In the genomic region with DNA sequence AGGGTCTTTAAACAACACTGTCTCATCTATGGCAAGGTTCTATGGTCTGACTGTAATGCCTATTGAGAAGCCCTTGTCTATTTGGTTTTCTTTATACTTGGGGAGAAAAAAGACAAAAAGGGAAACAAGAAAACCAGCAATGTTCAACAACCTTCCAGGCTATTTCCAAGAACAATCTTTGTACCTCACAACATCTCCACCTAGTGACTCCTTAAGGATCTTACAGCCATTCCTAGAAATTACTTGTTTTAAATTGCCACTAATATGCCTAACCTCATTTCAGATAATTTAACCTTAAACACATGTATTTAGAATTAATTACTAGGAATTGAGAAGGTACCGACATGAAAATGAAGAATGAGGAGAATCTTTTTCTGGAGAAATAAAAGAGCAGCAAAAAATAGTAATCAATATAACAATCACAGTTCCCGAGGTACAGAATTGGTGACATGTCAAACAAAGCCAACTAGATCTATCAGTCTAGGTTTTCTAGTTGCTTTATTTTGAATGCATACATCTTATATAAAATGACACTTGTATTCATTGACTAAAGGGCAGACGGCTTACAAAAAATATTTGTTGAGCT, we compare ENCODE assay signal across 8 cellular contexts. TPM values are rescaled to one million over a fixed set of nuclear protein-coding genes. Genes with fewer than 3 reads are reported as not detected.
DNase-seq lines count a peak whose midpoint lies in the region; ATAC-seq and TF ChIP-seq lines count a peak whose summit lies in the region.

No MANE protein-coding gene starts in this region.

- no peaks in the 10 kb centered on the region for H3K27me3 Mint-ChIP-seq in MCF 10A (ENCODE audit: insufficient read depth, unreplicated experiment)
- peaks cover 8% of the 10 kb centered on the region for H3K27me3 Mint-ChIP-seq in activated naive CD8-positive, alpha-beta T cell treated with anti-CD3 and anti-CD28 coated beads, Interleukin-2, amount 50 U/mL, for 24 hours

- H2AK5ac ChIP-seq in IMR-90 (ENCODE audit: low read depth, low read length): no peak overlapping the region

- peak; percentile 61 for ATAC-seq in IMR-90 (ENCODE audit: low read depth)
- ATAC-seq in activated naive CD8-positive, alpha-beta T cell treated with anti-CD3 and anti-CD28 coated beads, Interleukin-2, amount 50 U/mL, for 24 hours: no peak

- no peak overlapping the region for H2AFZ ChIP-seq in IMR-90 (replicated peaks; ENCODE audit: low read length, poor library complexity)

- no peaks in the 10 kb centered on the region for H3K4me1 Mint-ChIP-seq in MCF 10A (ENCODE audit: insufficient read depth, unreplicated experiment)
- no peaks in the 10 kb centered on the region for H3K4me1 Mint-ChIP-seq in activated naive CD8-positive, alpha-beta T cell treated with anti-CD3 and anti-CD28 coated beads, Interleukin-2, amount 50 U/mL, for 24 hours

- POLR2A ChIA-PET in BJ (lab: Charles Lee): no interaction called here
- POLR2A ChIA-PET in IMR-90 (lab: Charles Lee; ENCODE audit: unreplicated experiment): no interaction called here
- POLR2A ChIA-PET in MCF 10A (lab: Yijun Ruan, JAX): interaction anchor here (0.7 to 1.4 kb wide), 2 partner anchors 92 to 139 kb away, joined by 5 to 8 read pairs; no protein-coding TSS in a partner anchor

- H4K8ac ChIP-seq in IMR-90 (ENCODE audit: low read depth in 2 of 2, low read length in 2 of 2): no peak overlapping the region

- no peaks in the 10 kb centered on the region for H3K79me1 ChIP-seq in IMR-90 (ENCODE audit: low read depth in 1 of 2, low read length in 2 of 2)

- H4K5ac ChIP-seq in IMR-90 (ENCODE audit: low read depth, low read length): no peak overlapping the region

- H3K4me3 ChIP-seq in BJ (ENCODE audit: low read depth, low read length): no peak overlapping the region
- no peak overlapping the region for H3K4me3 ChIP-seq in IMR-90 (ENCODE audit: insufficient read depth, low read depth, low read length)
- H3K4me3 ChIP-seq in liver (ENCODE audit: low read depth in 1 of 3, low read length in 3 of 3): no peak overlapping the region
- H3K4me3 ChIP-seq in spleen: no peak overlapping the region

- no peaks in the 10 kb centered on the region for H4K20me1 ChIP-seq in IMR-90 (ENCODE audit: insufficient read depth, low read length)

- no peak overlapping the region for H3K4me3 Mint-ChIP-seq in MCF 10A (ENCODE audit: unreplicated experiment)
- H3K4me3 Mint-ChIP-seq in activated naive CD8-positive, alpha-beta T cell treated with anti-CD3 and anti-CD28 coated beads, Interleukin-2, amount 50 U/mL, for 24 hours: no peak overlapping the region

- TF ChIP-seq CTCF in BJ (IDR thresholded peaks at IDR 0.05; ENCODE audit: insufficient read depth, low read depth, low read length): peak; percentile 66
- peak; percentile 56 for TF ChIP-seq CTCF in IMR-90 (conservative IDR thresholded peaks at IDR 0.05; ENCODE audit: low read depth, low read length)
- peak; percentile 67 for TF ChIP-seq CTCF in MCF 10A (IDR thresholded peaks at IDR 0.05; ENCODE audit: unreplicated experiment)
- peak; percentile 69 for TF ChIP-seq CTCF in liver (IDR thresholded peaks at IDR 0.05; ENCODE audit: low read depth, low read length, missing input control)
- TF ChIP-seq CTCF in spleen (IDR thresholded peaks at IDR 0.05 in 8 of 11, conservative IDR thresholded peaks at IDR 0.05 in 3 of 11): peak in 5 of 11 experiments; percentile 12 to 34 (median 19)

- H3K23ac ChIP-seq in IMR-90 (ENCODE audit: low read depth, low read length): no peak overlapping the region

- DNase-seq in BJ (ENCODE audit: low read depth) (no peak), IMR-90 (peak; percentile 39), MCF 10A (ENCODE audit: unreplicated experiment) (peak; percentile 57), NK-92 (lab: John Stamatoyannopoulos, UW; ENCODE audit: unreplicated experiment) (no peak), spleen (no peak)
- DNase-seq in activated naive CD8-positive, alpha-beta T cell treated with anti-CD3 and anti-CD28 coated beads, Interleukin-2, amount 50 U/mL, for 24 hours: no peak
- no peak for DNase-seq in activated effector memory CD4-positive, alpha-beta T cell treated with Interleukin-2 at 50 U/mL for 16 hours

- H3K27me3 ChIP-seq in BJ (ENCODE audit: control insufficient read depth, insufficient read depth, low read length) (no peaks in the 10 kb centered on the region), IMR-90 (ENCODE audit: control insufficient read depth, insufficient read depth, low read length) (no peaks in the 10 kb centered on the region), liver (ENCODE audit: control insufficient read depth in 4 of 4, insufficient read depth in 4 of 4, low read length in 3 of 4) (peaks cover 0 to 8% (median 0%) of the 10 kb centered on the region in 4 donors), spleen (replicated peaks in 1 of 7) (peaks cover 0 to 15% (median 0%) of the 10 kb centered on the region in 7 donors)

- WGBS in IMR-90 (ENCODE audit: extremely low coverage in 2 of 2, insufficient read length in 1 of 2), 2 experiments: no CpG with 5 or more reads among the region's 3 CpGs
- WGBS in liver: 28% methylated on average over 3 of the region's 3 CpGs
- 47 to 63% (median 51%) methylated on average over 3 of the region's 3 CpGs for WGBS in spleen, 5 donors

- H3K4me1 ChIP-seq in IMR-90 (ENCODE audit: control insufficient read depth, insufficient read depth, low read length) (no peaks in the 10 kb centered on the region), liver (ENCODE audit: control insufficient read depth in 4 of 4, insufficient read depth in 4 of 4, low read length in 3 of 4) (no peaks in the 10 kb centered on the region), spleen (no peaks in the 10 kb centered on the region)

- H3K18ac ChIP-seq in IMR-90 (ENCODE audit: low read depth, low read length): no peak overlapping the region

- no TSS peak for BruUV-seq in IMR-90 (replicated peaks; lab: Mats Ljungman, UMichigan)
- no TSS peak for BruUV-seq in MCF 10A (replicated peaks; lab: Mats Ljungman, UMichigan)

- CTCF ChIA-PET in BJ (lab: Yijun Ruan, JAX): interaction anchor here (1.2 to 3.7 kb wide), 5 partner anchors 21 to 228 kb away, joined by 3 to 12 read pairs (median 5); no protein-coding TSS in a partner anchor
- CTCF ChIA-PET in IMR-90 (lab: Yijun Ruan, JAX): interaction anchor here (1.1 kb wide), 1 partner anchor 28 kb away, joined by 4 read pairs; no protein-coding TSS in a partner anchor
- CTCF ChIA-PET in MCF 10A (lab: Yijun Ruan, JAX): interaction anchor here (0.6 to 5.5 kb wide), 23 partner anchors 12 to 544 kb away, joined by 3 to 117 read pairs (median 3); a partner anchor contains a TSS

- H3K9ac ChIP-seq in IMR-90 (ENCODE audit: low read depth, low read length): no peak overlapping the region
- H3K9ac ChIP-seq in liver (ENCODE audit: low read depth in 1 of 2, low read length in 2 of 2): no peak overlapping the region

- no peak overlapping the region for H2BK15ac ChIP-seq in IMR-90 (ENCODE audit: low read depth, low read length)

- H3K36me3 ChIP-seq in BJ (ENCODE audit: control insufficient read depth, insufficient read depth, low read length) (no peaks in the 10 kb centered on the region), IMR-90 (ENCODE audit: control insufficient read depth, insufficient read depth, low read length) (no peaks in the 10 kb centered on the region), liver (ENCODE audit: control insufficient read depth in 4 of 4, insufficient read depth in 3 of 4, low read depth in 1 of 4, low read length in 3 of 4) (no peaks in the 10 kb centered on the region), spleen (no peaks in the 10 kb centered on the region)

- no peak overlapping the region for H4K91ac ChIP-seq in IMR-90 (ENCODE audit: insufficient read depth, low read depth, low read length)

- H3K14ac ChIP-seq in IMR-90 (replicated peaks; ENCODE audit: low read depth, low read length): no peak overlapping the region

- H3K56ac ChIP-seq in IMR-90 (ENCODE audit: extremely low read depth, insufficient read depth, low read length): no peak overlapping the region

- no peaks in the 10 kb centered on the region for H3K9me1 ChIP-seq in IMR-90 (ENCODE audit: insufficient read depth, low read length)

- H3K9me3 ChIP-seq in IMR-90 (ENCODE audit: control insufficient read depth, insufficient read depth, low read length) (no peaks in the 10 kb centered on the region), liver (ENCODE audit: control insufficient read depth in 4 of 4, low read length in 3 of 4) (no peaks in the 10 kb centered on the region), spleen (peaks cover 0 to 3% (median 0%) of the 10 kb centered on the region in 8 donors)

- intact Hi-C loops in IMR-90 (cut with micrococcal nuclease) (loop anchor here (1.0 to 5.0 kb wide), 3 partner anchors 142 to 227 kb away; no protein-coding TSS in a partner anchor), MCF 10A (cut with micrococcal nuclease) (loop anchor here (1.0 to 2.0 kb wide), 5 partner anchors 92 to 227 kb away; no protein-coding TSS in a partner anchor), spleen (cut with DNase I; ENCODE audit: low total_unique reads) (loop anchor here (5.0 kb wide), 1 partner anchor 227 kb away; a partner anchor contains a TSS)

- no peak overlapping the region for H3K27ac Mint-ChIP-seq in MCF 10A (ENCODE audit: low read depth, unreplicated experiment)
- H3K27ac Mint-ChIP-seq in activated naive CD8-positive, alpha-beta T cell treated with anti-CD3 and anti-CD28 coated beads, Interleukin-2, amount 50 U/mL, for 24 hours: no peak overlapping the region

- no peak overlapping the region for H2BK5ac ChIP-seq in IMR-90 (ENCODE audit: low read depth, low read length, poor library complexity, severe bottlenecking)

- in situ Hi-C loops in IMR-90 (cut with MboI; ENCODE audit: low sequenced_read_pairs): loop anchor here (10.0 kb wide), 1 partner anchor 225 kb away; a partner anchor contains a TSS

- no peak overlapping the region for H2BK120ac ChIP-seq in IMR-90 (ENCODE audit: low read depth, low read length)

- H3K27ac ChIP-seq in IMR-90 (ENCODE audit: insufficient read depth, low read length) (no peak overlapping the region), liver (ENCODE audit: low read depth in 1 of 2, low read length in 2 of 2) (no peak overlapping the region), spleen (no peak overlapping the region)

- H3K9me3 Mint-ChIP-seq in MCF 10A (ENCODE audit: unreplicated experiment): peaks cover 8% of the 10 kb centered on the region
- H3K9me3 Mint-ChIP-seq in activated naive CD8-positive, alpha-beta T cell treated with anti-CD3 and anti-CD28 coated beads, Interleukin-2, amount 50 U/mL, for 24 hours: no peaks in the 10 kb centered on the region

- dilution Hi-C loops in IMR-90 (cut with HindIII; ENCODE audit: low sequenced_read_pairs, unreplicated experiment): no loop called here

- TF ChIP-seq POLR2A in IMR-90 (IDR thresholded peaks at IDR 0.05; ENCODE audit: low read depth, low read length) (no peak), spleen (IDR thresholded peaks at IDR 0.05) (no peak)

- TF ChIP-seq RAD21 in IMR-90 (IDR thresholded peaks at IDR 0.05; ENCODE audit: low read length) (peak; percentile 44; the same call in 1 of the 2 replicates), liver (IDR thresholded peaks at IDR 0.05) (peak; percentile 88 to 89)

- H3K4ac ChIP-seq in IMR-90 (ENCODE audit: low read depth, low read length): no peak overlapping the region

- H3K4me2 ChIP-seq in IMR-90 (ENCODE audit: low read depth, low read length): no peak overlapping the region

- H2BK20ac ChIP-seq in IMR-90 (ENCODE audit: low read depth, low read length): no peak overlapping the region

- no peaks in the 10 kb centered on the region for H3K36me3 Mint-ChIP-seq in MCF 10A (ENCODE audit: insufficient read depth, unreplicated experiment)
- no peaks in the 10 kb centered on the region for H3K36me3 Mint-ChIP-seq in activated naive CD8-positive, alpha-beta T cell treated with anti-CD3 and anti-CD28 coated beads, Interleukin-2, amount 50 U/mL, for 24 hours (ENCODE audit: low read depth)

- H2AK9ac ChIP-seq in IMR-90 (replicated peaks; ENCODE audit: low read depth, low read length, poor library complexity): no peak overlapping the region

RNA-seq across cellular contexts. Expression of a gene that starts 1.6 kb away (rescaled TPM):
- polyA plus RNA-seq in BJ (2011; rRNA removed) (0.01 TPM in 1 of 2 replicates, not detected in the other), IMR-90 (2012; rRNA removed) (not detected in 2 replicates), liver (under 1 TPM; 0.03 to 0.24 TPM), spleen (under 1 TPM in 1 of 3 donors, not detected in 2; 0.04 TPM)
- polyA minus RNA-seq in BJ (2011; rRNA and poly(A)+ RNA removed): not detected in 2 replicates
- total RNA-seq in IMR-90 (2012; rRNA removed) (not detected in 2 replicates), MCF 10A (2022) (0.21 and 0.29 TPM in 2 replicates), liver (under 1 TPM in 1 of 2 donors, not detected in 1; 0.08 TPM), spleen (not detected)
- not detected in 2 replicates for polyA plus RNA-seq in IMR-90 (2012; cell fraction: cytosol; rRNA removed)
- polyA plus RNA-seq in IMR-90 (2012; cell fraction: nucleus; rRNA removed; ENCODE audit: low replicate concordance): not detected in 2 replicates

RNA-seq across cellular contexts. Expression of a gene that starts 35.7 kb away (rescaled TPM):
- polyA plus RNA-seq in BJ (2011; rRNA removed) (not detected in 2 replicates), IMR-90 (2012; rRNA removed) (0.03 TPM in 1 of 2 replicates, not detected in the other), liver (1 to 10 TPM; 1.0 to 6.3 TPM), spleen (under 1 TPM in 2 of 3 donors, not detected in 1; 0.02 to 0.03 TPM)
- not detected in 2 replicates for polyA minus RNA-seq in BJ (2011; rRNA and poly(A)+ RNA removed)
- total RNA-seq in IMR-90 (2012; rRNA removed) (under 0.01 TPM in 2 replicates), MCF 10A (2022) (3.5 and 5.8 TPM in 2 replicates), liver (1 to 10 TPM; 2.6 to 4.4 TPM), spleen (not detected)
- polyA plus RNA-seq in IMR-90 (2012; cell fraction: cytosol; rRNA removed): 0.01 TPM in 1 of 2 replicates, not detected in the other
- polyA plus RNA-seq in IMR-90 (2012; cell fraction: nucleus; rRNA removed; ENCODE audit: low replicate concordance): not detected in 2 replicates

Comparison
In these comparisons a context has a peak if more than half of its experiments do, and no peak if none do; other contexts are left out.
1. DNase-seq: peak in IMR-90 (single experiment) and MCF 10A (single experiment); none in BJ (single experiment), activated naive CD8-positive, alpha-beta T cell treated with anti-CD3 and anti-CD28 coated beads, Interleukin-2, amount 50 U/mL, for 24 hours (single experiment), NK-92 (single experiment), spleen (single experiment) and activated effector memory CD4-positive, alpha-beta T cell treated with Interleukin-2 at 50 U/mL for 16 hours (single experiment).